Comparison of ENCODE assay signal across 8 cellular contexts in genomic region chr18:32470713-32471633, GRCh38. TPM values are rescaled to one million over a fixed set of nuclear protein-coding genes. Genes with fewer than 3 reads are reported as not detected.
DNase-seq lines count a peak whose midpoint lies in the region; ATAC-seq and TF ChIP-seq lines count a peak whose summit lies in the region.

Gene GAREM1 (minus strand): TSS chr18:32470882. CDS start chr18:32470428, 454 bp downstream.

- intact Hi-C loops in PC-3 (cut with micrococcal nuclease): loop anchor here (1.0 to 2.0 kb wide), 4 partner anchors 78 to 312 kb away; no protein-coding TSS in a partner anchor

- no peak within 1 kb of the TSS for H3K27ac ChIP-seq in PC-3 (ENCODE audit: low read length)
- peak within 1 kb of the TSS; percentile 84 for H3K27ac ChIP-seq in muscle layer of colon (ENCODE audit: low read depth, low read length)

- CTCF ChIA-PET in PC-3 (lab: Charles Lee): interaction anchor here (0.6 to 1.8 kb wide), 15 partner anchors 78 to 451 kb away, joined by 3 to 29 read pairs (median 5); no protein-coding TSS in a partner anchor

- ATAC-seq in GM21576 (IDR thresholded peaks at IDR 0.05; ENCODE audit: unreplicated experiment): peak; percentile 93
- ATAC-seq in PC-3: peak; percentile 85
- ATAC-seq in activated T-cell treated with anti-CD3 and anti-CD28 coated beads, Interleukin-2, amount 50 U/mL, for 4 hours: peak; percentile 87 to 92
- peak; percentile 98 for ATAC-seq in esophagus mucosa

- no peaks in the 10 kb centered on the region for H3K9me2 ChIP-seq in PC-3 (replicated peaks; ENCODE audit: low read length)

- H3K27me3 Mint-ChIP-seq in IgD-negative memory B cell: peaks cover 42% of the 10 kb centered on the region
- H3K27me3 Mint-ChIP-seq in activated T-cell treated with anti-CD3 and anti-CD28 coated beads, Interleukin-2, amount 50 U/mL, for 4 hours (ENCODE audit: low read depth): peaks cover 42% of the 10 kb centered on the region

- no peaks in the 10 kb centered on the region for H3F3A ChIP-seq in PC-3 (ENCODE audit: low read length, unreplicated experiment)

- H3K79me2 ChIP-seq in PC-3 (ENCODE audit: low read length): no peaks in the 10 kb centered on the region

- POLR2A ChIA-PET in PC-3 (lab: Charles Lee; ENCODE audit: unreplicated experiment): interaction anchor here (0.5 to 0.8 kb wide), 2 partner anchors 10 to 121 kb away, joined by 3 read pairs; no protein-coding TSS in a partner anchor

- peak within 1 kb of the TSS; percentile 85 for H3K4me2 ChIP-seq in PC-3 (ENCODE audit: low read length)

- BruUV-seq in PC-3 (replicated peaks; lab: Mats Ljungman, UMichigan): no TSS peak

- DNase-seq in DMS153 (lab: John Stamatoyannopoulos, UW) (peak; percentile 97), PC-3 (peak; percentile 81)
- peak; percentile 71 for DNase-seq in activated T-cell treated with anti-CD3 and anti-CD28 coated beads, Interleukin-2, amount 50 U/mL, for 4 hours
- DNase-seq in stimulated activated CD8-positive, alpha-beta memory T cell treated with anti-CD3 and anti-CD28 coated beads, Interleukin-7, amount 100 ng/mL, for 24 hours (ENCODE audit: low read depth): peak; percentile 48

- peak within 1 kb of the TSS; percentile 45 for H3K9ac ChIP-seq in PC-3 (ENCODE audit: low read length)
- peak within 1 kb of the TSS; percentile 59 for H3K9ac ChIP-seq in muscle layer of colon (ENCODE audit: low read length)

- peak; percentile 33; the same call in 1 of the 2 replicates for TF ChIP-seq CTCF in PC-3 (conservative IDR thresholded peaks at IDR 0.05; ENCODE audit: low read depth, low read length)

- H3K36me3 Mint-ChIP-seq in IgD-negative memory B cell: no peaks in the 10 kb centered on the region
- no peaks in the 10 kb centered on the region for H3K36me3 Mint-ChIP-seq in activated T-cell treated with anti-CD3 and anti-CD28 coated beads, Interleukin-2, amount 50 U/mL, for 4 hours (ENCODE audit: insufficient read depth)

- no peaks in the 10 kb centered on the region for H3K27me3 ChIP-seq in PC-3 (ENCODE audit: low read length)
- H3K27me3 ChIP-seq in muscle layer of colon (ENCODE audit: control insufficient read depth in 1 of 2, insufficient read depth in 2 of 2, low read length in 2 of 2): no peaks in the 10 kb centered on the region

- H3K4me3 ChIP-seq in PC-3 (ENCODE audit: low read length) (peak within 1 kb of the TSS; percentile 71), muscle layer of colon (ENCODE audit: low read depth in 1 of 2, low read length in 2 of 2) (peak within 1 kb of the TSS; percentile 58 to 77)

- no peaks in the 10 kb centered on the region for H3K9me3 Mint-ChIP-seq in IgD-negative memory B cell
- no peaks in the 10 kb centered on the region for H3K9me3 Mint-ChIP-seq in activated T-cell treated with anti-CD3 and anti-CD28 coated beads, Interleukin-2, amount 50 U/mL, for 4 hours

- peak within 1 kb of the TSS; percentile 79 to 92 (median 85) for H3K4me3 Mint-ChIP-seq in IgD-negative memory B cell
- peak within 1 kb of the TSS; percentile 79 for H3K4me3 Mint-ChIP-seq in activated T-cell treated with anti-CD3 and anti-CD28 coated beads, Interleukin-2, amount 50 U/mL, for 4 hours

- H4K20me1 ChIP-seq in PC-3 (ENCODE audit: low read length): no peaks in the 10 kb centered on the region

- peak within 1 kb of the TSS; percentile 96 for H2AFZ ChIP-seq in PC-3 (ENCODE audit: low read length)

- no peaks in the 10 kb centered on the region for H3K36me3 ChIP-seq in PC-3 (ENCODE audit: low read depth, low read length)
- no peaks in the 10 kb centered on the region for H3K36me3 ChIP-seq in muscle layer of colon (ENCODE audit: insufficient read depth, low read length)

- peak within 1 kb of the TSS in 2 of 3 donors; percentile 41 to 78 for H3K27ac Mint-ChIP-seq in IgD-negative memory B cell

- H3K4me1 ChIP-seq in PC-3 (ENCODE audit: insufficient read depth, low read length): peaks cover 4% of the 10 kb centered on the region; the same call in 1 of the 2 replicates
- peaks cover 11% of the 10 kb centered on the region for H3K4me1 ChIP-seq in muscle layer of colon (ENCODE audit: insufficient read depth, low read length)

- H3K9me3 ChIP-seq in PC-3 (ENCODE audit: low read length) (no peaks in the 10 kb centered on the region), muscle layer of colon (ENCODE audit: low read length) (no peaks in the 10 kb centered on the region)

- peaks cover 14 to 29% (median 15%) of the 10 kb centered on the region in 3 donors for H3K4me1 Mint-ChIP-seq in IgD-negative memory B cell
- H3K4me1 Mint-ChIP-seq in activated T-cell treated with anti-CD3 and anti-CD28 coated beads, Interleukin-2, amount 50 U/mL, for 4 hours (ENCODE audit: low read depth): peaks cover 28% of the 10 kb centered on the region

RNA-seq across cellular contexts. Expression of gene GAREM1, which starts in this region (rescaled TPM):
- polyA plus RNA-seq in IgD-negative memory B cell: not detected
- total RNA-seq in PC-3 (2014; rRNA removed): 0.86 and 1.8 TPM in 2 replicates
- total RNA-seq in activated T-cell treated with anti-CD3 and anti-CD28 coated beads, Interleukin-2, amount 50 U/mL, for 4 hours: under 1 TPM; 0.11 to 0.33 (median 0.30) TPM
- total RNA-seq in esophagus mucosa: 22.9 TPM

Comparison
In these comparisons a context has a peak if more than half of its experiments do, and no peak if none do; other contexts are left out.
1. Peak in DNase-seq and ATAC-seq in activated T-cell treated with anti-CD3 and anti-CD28 coated beads, Interleukin-2, amount 50 U/mL, for 4 hours; RNA of the gene not detected or under 1 TPM.